Comparison of ENCODE assay signal across 1 cellular context in the genomic region with DNA sequence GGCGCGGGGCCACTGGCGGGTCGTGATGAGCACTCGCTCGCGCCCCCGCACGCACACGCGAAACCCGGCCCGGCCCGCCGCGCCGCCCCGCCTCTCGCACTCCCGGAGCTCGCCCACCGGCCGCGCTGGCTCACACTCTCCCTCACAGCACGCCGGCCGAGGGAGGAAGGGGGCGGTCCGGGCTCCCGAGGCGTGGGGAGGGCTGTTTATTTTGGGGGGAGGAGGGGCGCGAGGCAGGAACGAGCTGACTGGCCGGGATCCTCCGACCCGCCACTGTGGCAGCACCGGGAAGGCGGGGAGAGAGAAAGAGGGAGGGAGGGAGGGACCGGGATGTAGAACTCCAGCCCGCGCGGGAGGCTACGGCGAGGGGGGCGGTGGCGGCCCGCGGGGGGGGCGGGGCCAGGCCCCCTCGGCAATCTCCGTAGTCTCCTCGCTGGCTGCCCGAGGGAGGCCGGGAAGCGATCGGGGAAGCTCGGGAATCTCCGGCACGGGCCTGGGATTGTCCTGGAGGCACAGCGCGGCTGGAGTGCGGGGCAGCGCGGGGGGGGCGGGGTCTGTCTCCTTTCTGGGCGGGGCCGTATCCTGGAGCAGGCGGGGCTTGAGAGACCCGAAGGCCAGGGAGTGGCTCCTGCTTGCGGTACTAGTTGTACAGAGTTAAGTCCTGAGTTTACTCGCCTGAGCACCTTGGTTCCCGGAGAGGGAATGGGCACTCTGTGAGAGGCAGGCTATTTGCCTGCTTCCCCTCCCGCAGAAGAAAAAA.
TF ChIP-seq lines count a peak whose summit lies in the region.

RBFOX2 (minus strand) TSS at position 179 of the 760 bp plus-strand sequence. CDS start 399 bp downstream, outside the sequence.

TF ChIP-seq in HepG2, 621 proteins besides CTCF, POLR2A, EP300 and RAD21 (continued from another document and continues in another):
- TF ChIP-seq, protein P1, sequence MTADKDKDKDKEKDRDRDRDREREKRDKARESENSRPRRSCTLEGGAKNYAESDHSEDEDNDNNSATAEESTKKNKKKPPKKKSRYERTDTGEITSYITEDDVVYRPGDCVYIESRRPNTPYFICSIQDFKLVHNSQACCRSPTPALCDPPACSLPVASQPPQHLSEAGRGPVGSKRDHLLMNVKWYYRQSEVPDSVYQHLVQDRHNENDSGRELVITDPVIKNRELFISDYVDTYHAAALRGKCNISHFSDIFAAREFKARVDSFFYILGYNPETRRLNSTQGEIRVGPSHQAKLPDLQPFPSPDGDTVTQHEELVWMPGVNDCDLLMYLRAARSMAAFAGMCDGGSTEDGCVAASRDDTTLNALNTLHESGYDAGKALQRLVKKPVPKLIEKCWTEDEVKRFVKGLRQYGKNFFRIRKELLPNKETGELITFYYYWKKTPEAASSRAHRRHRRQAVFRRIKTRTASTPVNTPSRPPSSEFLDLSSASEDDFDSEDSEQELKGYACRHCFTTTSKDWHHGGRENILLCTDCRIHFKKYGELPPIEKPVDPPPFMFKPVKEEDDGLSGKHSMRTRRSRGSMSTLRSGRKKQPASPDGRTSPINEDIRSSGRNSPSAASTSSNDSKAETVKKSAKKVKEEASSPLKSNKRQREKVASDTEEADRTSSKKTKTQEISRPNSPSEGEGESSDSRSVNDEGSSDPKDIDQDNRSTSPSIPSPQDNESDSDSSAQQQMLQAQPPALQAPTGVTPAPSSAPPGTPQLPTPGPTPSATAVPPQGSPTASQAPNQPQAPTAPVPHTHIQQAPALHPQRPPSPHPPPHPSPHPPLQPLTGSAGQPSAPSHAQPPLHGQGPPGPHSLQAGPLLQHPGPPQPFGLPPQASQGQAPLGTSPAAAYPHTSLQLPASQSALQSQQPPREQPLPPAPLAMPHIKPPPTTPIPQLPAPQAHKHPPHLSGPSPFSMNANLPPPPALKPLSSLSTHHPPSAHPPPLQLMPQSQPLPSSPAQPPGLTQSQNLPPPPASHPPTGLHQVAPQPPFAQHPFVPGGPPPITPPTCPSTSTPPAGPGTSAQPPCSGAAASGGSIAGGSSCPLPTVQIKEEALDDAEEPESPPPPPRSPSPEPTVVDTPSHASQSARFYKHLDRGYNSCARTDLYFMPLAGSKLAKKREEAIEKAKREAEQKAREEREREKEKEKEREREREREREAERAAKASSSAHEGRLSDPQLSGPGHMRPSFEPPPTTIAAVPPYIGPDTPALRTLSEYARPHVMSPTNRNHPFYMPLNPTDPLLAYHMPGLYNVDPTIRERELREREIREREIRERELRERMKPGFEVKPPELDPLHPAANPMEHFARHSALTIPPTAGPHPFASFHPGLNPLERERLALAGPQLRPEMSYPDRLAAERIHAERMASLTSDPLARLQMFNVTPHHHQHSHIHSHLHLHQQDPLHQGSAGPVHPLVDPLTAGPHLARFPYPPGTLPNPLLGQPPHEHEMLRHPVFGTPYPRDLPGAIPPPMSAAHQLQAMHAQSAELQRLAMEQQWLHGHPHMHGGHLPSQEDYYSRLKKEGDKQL (CRISPR knock-in tag; IDR thresholded peaks at IDR 0.05; ENCODE audit: low read depth): 0 out of 2 replicates have a peak, but pooled peaks have one; percentile 57
- no peak for TF ChIP-seq ZBTB7B (CRISPR knock-in tag; IDR thresholded peaks at IDR 0.05)
- TF ChIP-seq HOXA5 (CRISPR knock-in tag; IDR thresholded peaks at IDR 0.05): no peak
- TF ChIP-seq FOXO4 (CRISPR knock-in tag; conservative IDR thresholded peaks at IDR 0.05): no peak
- no peak for TF ChIP-seq KAT7 (CRISPR knock-in tag; IDR thresholded peaks at IDR 0.05; ENCODE audit: borderline replicate concordance)
- TF ChIP-seq GTF2F1 (IDR thresholded peaks at IDR 0.05; ENCODE audit: low read length): no peak
- TF ChIP-seq ZFP1 (CRISPR knock-in tag; IDR thresholded peaks at IDR 0.05): no peak
- no peak for TF ChIP-seq NFIC (IDR thresholded peaks at IDR 0.05; ENCODE audit: low read length)
- 0 out of 2 replicates have a peak, but pooled peaks have one; percentile 1 for TF ChIP-seq TGIF2 (CRISPR knock-in tag; IDR thresholded peaks at IDR 0.05)
- TF ChIP-seq SOX5 (CRISPR knock-in tag; IDR thresholded peaks at IDR 0.05; ENCODE audit: borderline replicate concordance): 0 out of 2 replicates have a peak, but pooled peaks have one; percentile 7
- TF ChIP-seq SMYD3 (CRISPR knock-in tag; IDR thresholded peaks at IDR 0.05): no peak
- TF ChIP-seq ZNF784 (CRISPR knock-in tag; IDR thresholded peaks at IDR 0.05; ENCODE audit: borderline replicate concordance): 0 out of 2 replicates have a peak, but pooled peaks have one; percentile 11
- peak; percentile 31; the same call in 1 of the 2 replicates for TF ChIP-seq GMEB1 (CRISPR knock-in tag; IDR thresholded peaks at IDR 0.05; ENCODE audit: borderline replicate concordance)
- TF ChIP-seq PHF8 (CRISPR knock-in tag; IDR thresholded peaks at IDR 0.05): peak; percentile 70
- TF ChIP-seq NRL (CRISPR knock-in tag; IDR thresholded peaks at IDR 0.05; ENCODE audit: borderline replicate concordance): no peak
- no peak for TF ChIP-seq KDM6A (CRISPR knock-in tag; IDR thresholded peaks at IDR 0.05; ENCODE audit: low read depth)
- TF ChIP-seq MAX (IDR thresholded peaks at IDR 0.05): peak; percentile 71
- no peak for TF ChIP-seq SP1 (IDR thresholded peaks at IDR 0.05)
- peak; percentile 73 for TF ChIP-seq SP1 (CRISPR knock-in tag; IDR thresholded peaks at IDR 0.05)
- TF ChIP-seq PPARG (CRISPR knock-in tag; conservative IDR thresholded peaks at IDR 0.05): 0 out of 2 replicates have a peak, but pooled peaks have one; percentile 28
- no peak for TF ChIP-seq LBX2 (CRISPR knock-in tag; IDR thresholded peaks at IDR 0.05; ENCODE audit: borderline replicate concordance)
- TF ChIP-seq ZNF143 (CRISPR knock-in tag; IDR thresholded peaks at IDR 0.05): no peak
- no peak for TF ChIP-seq TP53 (CRISPR knock-in tag; conservative IDR thresholded peaks at IDR 0.05)
- peak; percentile 75 for TF ChIP-seq POLR2G (IDR thresholded peaks at IDR 0.05; ENCODE audit: low read depth, low read length)
- TF ChIP-seq ZZZ3 (CRISPR knock-in tag; IDR thresholded peaks at IDR 0.05; ENCODE audit: borderline replicate concordance): no peak
- TF ChIP-seq ZIK1 (CRISPR knock-in tag; IDR thresholded peaks at IDR 0.05; ENCODE audit: borderline replicate concordance, low read depth): 0 out of 2 replicates have a peak, but pooled peaks have one; percentile 26
- no peak for TF ChIP-seq FOXA1 (IDR thresholded peaks at IDR 0.05)
- peak; percentile 97 for TF ChIP-seq FOXA1 (CRISPR knock-in tag; IDR thresholded peaks at IDR 0.05)
- no peak for TF ChIP-seq ZC3H4 (CRISPR knock-in tag; IDR thresholded peaks at IDR 0.05; ENCODE audit: borderline replicate concordance)
- TF ChIP-seq ZNF260 (CRISPR knock-in tag; IDR thresholded peaks at IDR 0.05; ENCODE audit: borderline replicate concordance, low read depth): no peak
- no peak for TF ChIP-seq ZNF775 (CRISPR knock-in tag; IDR thresholded peaks at IDR 0.05; ENCODE audit: borderline replicate concordance)
- no peak for TF ChIP-seq ZNF747 (CRISPR knock-in tag; IDR thresholded peaks at IDR 0.05; ENCODE audit: borderline replicate concordance)
- no peak for TF ChIP-seq ZSCAN29 (CRISPR knock-in tag; conservative IDR thresholded peaks at IDR 0.05)
- TF ChIP-seq HCFC1 (IDR thresholded peaks at IDR 0.05; ENCODE audit: low read depth, low read length): no peak
- TF ChIP-seq, protein P2, sequence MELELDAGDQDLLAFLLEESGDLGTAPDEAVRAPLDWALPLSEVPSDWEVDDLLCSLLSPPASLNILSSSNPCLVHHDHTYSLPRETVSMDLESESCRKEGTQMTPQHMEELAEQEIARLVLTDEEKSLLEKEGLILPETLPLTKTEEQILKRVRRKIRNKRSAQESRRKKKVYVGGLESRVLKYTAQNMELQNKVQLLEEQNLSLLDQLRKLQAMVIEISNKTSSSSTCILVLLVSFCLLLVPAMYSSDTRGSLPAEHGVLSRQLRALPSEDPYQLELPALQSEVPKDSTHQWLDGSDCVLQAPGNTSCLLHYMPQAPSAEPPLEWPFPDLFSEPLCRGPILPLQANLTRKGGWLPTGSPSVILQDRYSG (CRISPR knock-in tag; IDR thresholded peaks at IDR 0.05): no peak
- no peak for TF ChIP-seq ZMAT5 (CRISPR knock-in tag; IDR thresholded peaks at IDR 0.05; ENCODE audit: borderline replicate concordance, low read depth)
- TF ChIP-seq ZNF180 (CRISPR knock-in tag; IDR thresholded peaks at IDR 0.05; ENCODE audit: borderline replicate concordance, low read depth): no peak
- TF ChIP-seq, protein P3, sequence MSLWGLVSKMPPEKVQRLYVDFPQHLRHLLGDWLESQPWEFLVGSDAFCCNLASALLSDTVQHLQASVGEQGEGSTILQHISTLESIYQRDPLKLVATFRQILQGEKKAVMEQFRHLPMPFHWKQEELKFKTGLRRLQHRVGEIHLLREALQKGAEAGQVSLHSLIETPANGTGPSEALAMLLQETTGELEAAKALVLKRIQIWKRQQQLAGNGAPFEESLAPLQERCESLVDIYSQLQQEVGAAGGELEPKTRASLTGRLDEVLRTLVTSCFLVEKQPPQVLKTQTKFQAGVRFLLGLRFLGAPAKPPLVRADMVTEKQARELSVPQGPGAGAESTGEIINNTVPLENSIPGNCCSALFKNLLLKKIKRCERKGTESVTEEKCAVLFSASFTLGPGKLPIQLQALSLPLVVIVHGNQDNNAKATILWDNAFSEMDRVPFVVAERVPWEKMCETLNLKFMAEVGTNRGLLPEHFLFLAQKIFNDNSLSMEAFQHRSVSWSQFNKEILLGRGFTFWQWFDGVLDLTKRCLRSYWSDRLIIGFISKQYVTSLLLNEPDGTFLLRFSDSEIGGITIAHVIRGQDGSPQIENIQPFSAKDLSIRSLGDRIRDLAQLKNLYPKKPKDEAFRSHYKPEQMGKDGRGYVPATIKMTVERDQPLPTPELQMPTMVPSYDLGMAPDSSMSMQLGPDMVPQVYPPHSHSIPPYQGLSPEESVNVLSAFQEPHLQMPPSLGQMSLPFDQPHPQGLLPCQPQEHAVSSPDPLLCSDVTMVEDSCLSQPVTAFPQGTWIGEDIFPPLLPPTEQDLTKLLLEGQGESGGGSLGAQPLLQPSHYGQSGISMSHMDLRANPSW (CRISPR knock-in tag; IDR thresholded peaks at IDR 0.05; ENCODE audit: borderline replicate concordance): no peak
- no peak for TF ChIP-seq HNRNPL (IDR thresholded peaks at IDR 0.05; ENCODE audit: low read depth, low read length)
- peak; percentile 34 for TF ChIP-seq ZMYM4 (CRISPR knock-in tag; IDR thresholded peaks at IDR 0.05)
- TF ChIP-seq ZNF841 (CRISPR knock-in tag; IDR thresholded peaks at IDR 0.05; ENCODE audit: borderline replicate concordance): no peak
- no peak for TF ChIP-seq ZNF768 (CRISPR knock-in tag; IDR thresholded peaks at IDR 0.05)
- no peak for TF ChIP-seq CC2D1A (CRISPR knock-in tag; IDR thresholded peaks at IDR 0.05)
- TF ChIP-seq, protein P4, sequence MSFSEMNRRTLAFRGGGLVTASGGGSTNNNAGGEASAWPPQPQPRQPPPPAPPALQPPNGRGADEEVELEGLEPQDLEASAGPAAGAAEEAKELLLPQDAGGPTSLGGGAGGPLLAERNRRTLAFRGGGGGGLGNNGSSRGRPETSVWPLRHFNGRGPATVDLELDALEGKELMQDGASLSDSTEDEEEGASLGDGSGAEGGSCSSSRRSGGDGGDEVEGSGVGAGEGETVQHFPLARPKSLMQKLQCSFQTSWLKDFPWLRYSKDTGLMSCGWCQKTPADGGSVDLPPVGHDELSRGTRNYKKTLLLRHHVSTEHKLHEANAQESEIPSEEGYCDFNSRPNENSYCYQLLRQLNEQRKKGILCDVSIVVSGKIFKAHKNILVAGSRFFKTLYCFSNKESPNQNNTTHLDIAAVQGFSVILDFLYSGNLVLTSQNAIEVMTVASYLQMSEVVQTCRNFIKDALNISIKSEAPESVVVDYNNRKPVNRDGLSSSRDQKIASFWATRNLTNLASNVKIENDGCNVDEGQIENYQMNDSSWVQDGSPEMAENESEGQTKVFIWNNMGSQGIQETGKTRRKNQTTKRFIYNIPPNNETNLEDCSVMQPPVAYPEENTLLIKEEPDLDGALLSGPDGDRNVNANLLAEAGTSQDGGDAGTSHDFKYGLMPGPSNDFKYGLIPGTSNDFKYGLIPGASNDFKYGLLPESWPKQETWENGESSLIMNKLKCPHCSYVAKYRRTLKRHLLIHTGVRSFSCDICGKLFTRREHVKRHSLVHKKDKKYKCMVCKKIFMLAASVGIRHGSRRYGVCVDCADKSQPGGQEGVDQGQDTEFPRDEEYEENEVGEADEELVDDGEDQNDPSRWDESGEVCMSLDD (CRISPR knock-in tag; IDR thresholded peaks at IDR 0.05; ENCODE audit: borderline replicate concordance): no peak
- no peak for TF ChIP-seq ZBTB8A (CRISPR knock-in tag; IDR thresholded peaks at IDR 0.05; ENCODE audit: borderline replicate concordance, low read depth)
